25 cellular contexts compared by ENCODE assay signal in genomic region chr9:124196814-124197176, GRCh38.
DNase-seq lines count a peak whose midpoint lies in the region; TF ChIP-seq lines count a peak whose summit lies in the region.
"Had no signal": no experiment of that assay in that cellular context is flagged by ENCODE, and none has a peak within 500 bp of the region (broad histone marks: within the 10 kb centered on the region; RNA-seq: fewer than 3 reads in every experiment).

No MANE protein-coding gene starts in this region.

- TF ChIP-seq EP300 in sigmoid colon (IDR thresholded peaks at IDR 0.05) = no peak

- peaks cover 8% of the 10 kb centered on the region in 3 donors for H3K36me3 Mint-ChIP-seq in immature natural killer cell
- H3K36me3 Mint-ChIP-seq in endothelial cell (ENCODE audit: low read depth, unreplicated experiment) = no peaks in the 10 kb centered on the region

- BruUV-seq in PC-9 (replicated peaks; lab: Mats Ljungman, UMichigan) = no TSS peak

- no peaks in the 10 kb centered on the region for H3K9me2 ChIP-seq in Karpas-422 (replicated peaks; ENCODE audit: insufficient read depth, low read length)
- H3K9me2 ChIP-seq in PC-9 (ENCODE audit: insufficient read depth) = no peaks in the 10 kb centered on the region

- H3F3A ChIP-seq in PC-9 (ENCODE audit: insufficient read depth, low read depth) = no peaks in the 10 kb centered on the region

- peaks cover 0 to 11% (median 4%) of the 10 kb centered on the region in 6 donors for H3K9me3 Mint-ChIP-seq in immature natural killer cell
- H3K9me3 Mint-ChIP-seq in endothelial cell (ENCODE audit: unreplicated experiment) = no peaks in the 10 kb centered on the region

- H3K79me2 ChIP-seq in Karpas-422 (ENCODE audit: low read length) = no peaks in the 10 kb centered on the region
- H3K79me2 ChIP-seq in PC-9 (ENCODE audit: low read depth) = no peaks in the 10 kb centered on the region

- peak overlapping the region in 9 of 11 experiments; percentile 62 to 98 (median 68); a peak in 16 of 22 replicates for H3K4me2 ChIP-seq in BLaER1 treated with 17β-estradiol and CSF1 and Interleukin-3, amounts not matched to agents 10 nM and 100 nM
- H3K4me2 ChIP-seq in Karpas-422 (ENCODE audit: low read depth, low read length, poor library complexity, severe bottlenecking) (peak overlapping the region; percentile 70), PC-9 (no peak overlapping the region)

- no peak for TF ChIP-seq CTCF in sigmoid colon (IDR thresholded peaks at IDR 0.05)
- no peak for TF ChIP-seq CTCF in PC-9 (conservative IDR thresholded peaks at IDR 0.05)
- TF ChIP-seq CTCF in endothelial cell (IDR thresholded peaks at IDR 0.05; ENCODE audit: unreplicated experiment) = no peak

- H3K4me3 Mint-ChIP-seq in immature natural killer cell (peak overlapping the region in 4 of 5 donors; percentile 30 to 70 (median 56)), endothelial cell (ENCODE audit: unreplicated experiment) (no peak overlapping the region)
- H3K4me3 Mint-ChIP-seq: activated CD4-positive, alpha-beta memory T cell treated with anti-CD3 and anti-CD28 coated beads, Interleukin-2, amount 10 ng/mL, durations not matched to agents 7 days and 5 days; activated naive CD4-positive, alpha-beta T cell treated with anti-CD3 and anti-CD28 coated beads, Interleukin-2, amount 50 U/mL, for 24 hours; activated T-helper 17 cell treated with anti-CD3 and anti-CD28 coated beads, Interleukin-2, amount 50 U/mL, for 72 hours had no signal

- H3K27me3 Mint-ChIP-seq in immature natural killer cell (ENCODE audit: low read depth in 3 of 3) (peaks cover 0 to 2% (median 1%) of the 10 kb centered on the region in 3 donors), endothelial cell (ENCODE audit: unreplicated experiment) (no peaks in the 10 kb centered on the region)
- H3K27me3 Mint-ChIP-seq: activated naive CD4-positive, alpha-beta T cell treated with anti-CD3 and anti-CD28 coated beads, Interleukin-2, amount 50 U/mL, for 24 hours; activated T-helper 17 cell treated with anti-CD3 and anti-CD28 coated beads, Interleukin-2, amount 50 U/mL, for 72 hours had no signal

- intact Hi-C loops in sigmoid colon (cut with DNase I) = no loop called here
- intact Hi-C loops in PC-9 (cut with micrococcal nuclease; ENCODE audit: unreplicated experiment) = no loop called here

- peak overlapping the region in 5 of 6 donors; percentile 15 to 87 (median 68) for H3K27ac Mint-ChIP-seq in immature natural killer cell
- no peak overlapping the region for H3K27ac Mint-ChIP-seq in endothelial cell (ENCODE audit: unreplicated experiment)
- H3K27ac Mint-ChIP-seq: activated CD4-positive, alpha-beta memory T cell treated with anti-CD3 and anti-CD28 coated beads, Interleukin-2, amount 10 ng/mL, durations not matched to agents 7 days and 5 days; activated naive CD4-positive, alpha-beta T cell treated with anti-CD3 and anti-CD28 coated beads, Interleukin-2, amount 50 U/mL, for 24 hours; progenitor cell of endocrine pancreas had no signal

- WGBS in sigmoid colon, 2 donors = 89 to 95% methylated on average over 2 of the region's 2 CpGs

- DNase-seq in Karpas-422 (no peak), immature natural killer cell (no peak), sigmoid colon (peak; percentile 14), AG08395 (ENCODE audit: low spot score) (no peak), PC-9 (no peak), endothelial cell (ENCODE audit: low spot score) (no peak), NCI-H446 (lab: John Stamatoyannopoulos, UW) (no peak)
- DNase-seq: ACHN; activated CD4-positive, alpha-beta memory T cell treated with anti-CD3 and anti-CD28 coated beads, Interleukin-2, amount 10 ng/mL, durations not matched to agents 7 days and 5 days; activated CD4-positive, CD25-positive, alpha-beta regulatory T cell; DND-41; effector CD4-positive, alpha-beta T cell; glutamatergic neuron; NCI-H1694 treated with DMSO at 0.1 percent for 48 hours; NCI-H2171; NCI-H524; stimulated activated CD4-positive, alpha-beta T cell treated with anti-CD3 and anti-CD28 coated beads, Interleukin-4, amount 100 ng/mL, for 4 hours; stimulated activated naive CD4-positive, alpha-beta T cell treated with Interleukin-2 at 50 U/mL for 16 hours had no signal

- peak overlapping the region; percentile 41; the same call in 1 of the 2 replicates for H2AFZ ChIP-seq in Karpas-422 (ENCODE audit: low read length)
- H2AFZ ChIP-seq in PC-9 = no peak overlapping the region

- peak overlapping the region in 10 of 11 experiments; percentile 19 to 75 (median 50); a peak in 15 of 22 replicates for H3K27ac ChIP-seq in BLaER1 treated with 17β-estradiol and CSF1 and Interleukin-3, amounts not matched to agents 10 nM and 100 nM
- H3K27ac ChIP-seq in Karpas-422 (ENCODE audit: low read length) = peak overlapping the region; percentile 82; the same call in 1 of the 2 replicates
- no peak overlapping the region for H3K27ac ChIP-seq in sigmoid colon
- no peak overlapping the region for H3K27ac ChIP-seq in PC-9
- H3K27ac ChIP-seq: breast epithelium, right lobe of liver had no signal

- H3K36me3 ChIP-seq in BLaER1 treated with 17β-estradiol and CSF1 and Interleukin-3, amounts not matched to agents 10 nM and 100 nM = no peaks in the 10 kb centered on the region
- no peaks in the 10 kb centered on the region for H3K36me3 ChIP-seq in Karpas-422 (ENCODE audit: insufficient read depth, low read length)
- H3K36me3 ChIP-seq in sigmoid colon = no peaks in the 10 kb centered on the region
- no peaks in the 10 kb centered on the region for H3K36me3 ChIP-seq in PC-9 (ENCODE audit: low read depth)
- H3K36me3 ChIP-seq: breast epithelium, Peyer's patch, right lobe of liver had no signal

- CTCF ChIA-PET in PC-9 (lab: Charles Lee) = no interaction called here

- H3K9ac ChIP-seq in BLaER1 treated with 17β-estradiol and CSF1 and Interleukin-3, amounts not matched to agents 10 nM and 100 nM = no peak overlapping the region
- peak overlapping the region; percentile 61; the same call in 1 of the 2 replicates for H3K9ac ChIP-seq in Karpas-422 (ENCODE audit: low read length)

- POLR2A ChIA-PET in PC-9 (lab: Charles Lee; ENCODE audit: unreplicated experiment) = no interaction called here

- H3K4me1 Mint-ChIP-seq in immature natural killer cell (peaks cover 52 to 54% of the 10 kb centered on the region in 2 donors), endothelial cell (ENCODE audit: unreplicated experiment) (no peaks in the 10 kb centered on the region)

- peaks cover 8 to 39% (median 33%) of the 10 kb centered on the region in 11 experiments for H3K9me3 ChIP-seq in BLaER1 treated with 17β-estradiol and CSF1 and Interleukin-3, amounts not matched to agents 10 nM and 100 nM (replicated peaks in 1 of 11)
- H3K9me3 ChIP-seq in Karpas-422 (ENCODE audit: low read length) = no peaks in the 10 kb centered on the region
- no peaks in the 10 kb centered on the region for H3K9me3 ChIP-seq in sigmoid colon
- no peaks in the 10 kb centered on the region for H3K9me3 ChIP-seq in PC-9 (ENCODE audit: insufficient read depth, low read depth)
- H3K9me3 ChIP-seq: Peyer's patch, right lobe of liver had no signal

- H3K27me3 ChIP-seq in BLaER1 treated with 17β-estradiol and CSF1 and Interleukin-3, amounts not matched to agents 10 nM and 100 nM = no peaks in the 10 kb centered on the region; a peak in 1 of 22 replicates
- no peaks in the 10 kb centered on the region for H3K27me3 ChIP-seq in Karpas-422 (ENCODE audit: low read length)
- H3K27me3 ChIP-seq in sigmoid colon = no peaks in the 10 kb centered on the region
- H3K27me3 ChIP-seq in PC-9 (ENCODE audit: insufficient read depth, low read depth) = peaks cover 7% of the 10 kb centered on the region; the same call in 1 of the 2 replicates
- H3K27me3 ChIP-seq: breast epithelium, Peyer's patch, right lobe of liver had no signal

- H4K20me1 ChIP-seq in BLaER1 treated with 17β-estradiol and CSF1 and Interleukin-3, amounts not matched to agents 10 nM and 100 nM = no peaks in the 10 kb centered on the region
- H4K20me1 ChIP-seq in Karpas-422 (ENCODE audit: insufficient read depth, low read depth, low read length) (no peaks in the 10 kb centered on the region), PC-9 (ENCODE audit: insufficient read depth) (no peaks in the 10 kb centered on the region)

- no peak overlapping the region; a peak in 2 of 20 replicates for H3K4me3 ChIP-seq in BLaER1 treated with 17β-estradiol and CSF1 and Interleukin-3, amounts not matched to agents 10 nM and 100 nM
- H3K4me3 ChIP-seq in Karpas-422 (ENCODE audit: low read length) (peak overlapping the region; percentile 46; the same call in 1 of the 2 replicates), sigmoid colon (no peak overlapping the region), PC-9 (no peak overlapping the region)
- H3K4me3 ChIP-seq: breast epithelium, right lobe of liver had no signal

- TF ChIP-seq POLR2A in sigmoid colon (IDR thresholded peaks at IDR 0.05) = no peak

- H3K4me1 ChIP-seq in BLaER1 treated with 17β-estradiol and CSF1 and Interleukin-3, amounts not matched to agents 10 nM and 100 nM = peaks cover 44 to 61% (median 50%) of the 10 kb centered on the region in 10 experiments
- H3K4me1 ChIP-seq in Karpas-422 (ENCODE audit: low read length) = peaks cover 46% of the 10 kb centered on the region
- H3K4me1 ChIP-seq in sigmoid colon = no peaks in the 10 kb centered on the region
- H3K4me1 ChIP-seq in PC-9 (replicated peaks; ENCODE audit: insufficient read depth) = no peaks in the 10 kb centered on the region
- H3K4me1 ChIP-seq: breast epithelium, right lobe of liver had no signal

Comparison
In these comparisons a context has a peak if more than half of its experiments do, and no peak if none do; other contexts are left out.
1. H3K27ac ChIP-seq: peak in BLaER1 treated with 17β-estradiol and CSF1 and Interleukin-3, amounts not matched to agents 10 nM and 100 nM (10 of 11) and Karpas-422 (single experiment); none in sigmoid colon (0 of 4) and PC-9 (single experiment).